ENCODE assay signal across 8 cellular contexts in genomic region chr17:76414334-76415295, GRCh38. TPM values are rescaled to one million over a fixed set of nuclear protein-coding genes. Genes with fewer than 3 reads are reported as not detected.
DNase-seq lines count a peak whose midpoint lies in the region; ATAC-seq, FAIRE-seq and TF ChIP-seq lines count a peak whose summit lies in the region.

No MANE protein-coding gene starts in this region.

- H3K9ac ChIP-seq in H1 (replicated peaks in 1 of 4; ENCODE audit: extremely low read depth in 1 of 4, low read depth in 3 of 4, low read length in 3 of 4) (0 out of 7 replicates have a peak overlapping the region, but pooled peaks of 1 of the 4 experiments have one; percentile 15), neuronal stem cell (ENCODE audit: low read depth, low read length, poor library complexity) (peak overlapping the region; percentile 50)

- H3K23ac ChIP-seq in H1 (ENCODE audit: insufficient read length) (no peak overlapping the region), neuronal stem cell (ENCODE audit: low read depth, low read length, poor library complexity) (peak overlapping the region; percentile 89)

- no peak overlapping the region for H3K4ac ChIP-seq in H1 (replicated peaks; ENCODE audit: insufficient read length, low read depth, low read length)
- no peak overlapping the region for H3K4ac ChIP-seq in neuronal stem cell (ENCODE audit: low read length)

- H3K18ac ChIP-seq in H1 (ENCODE audit: extremely low read depth, low read length) = no peak overlapping the region
- peak overlapping the region; percentile 84 for H3K18ac ChIP-seq in neuronal stem cell (ENCODE audit: low read length)

- ATAC-seq in GM21390 (IDR thresholded peaks at IDR 0.05; ENCODE audit: unreplicated experiment) = no peak
- ATAC-seq in GM21576 (IDR thresholded peaks at IDR 0.05; ENCODE audit: unreplicated experiment) = no peak

- FAIRE-seq in H1 (lab: Jason Lieb, UNC) = no peak

- no TSS peak for BruUV-seq in OCI-LY7 (replicated peaks; lab: Mats Ljungman, UMichigan)

- H3K27ac ChIP-seq in H1 (ENCODE audit: low read depth, low read length) (no peak overlapping the region), neuronal stem cell (replicated peaks; ENCODE audit: low read length) (no peak overlapping the region), OCI-LY7 (ENCODE audit: low read depth, low read length, poor library complexity, severe bottlenecking) (no peak overlapping the region)

- no peak overlapping the region for H4K5ac ChIP-seq in H1 (ENCODE audit: insufficient read length, low read depth, low read length)

- TF ChIP-seq POLR2A in H1 (IDR thresholded peaks at IDR 0.05; ENCODE audit: control extremely low read depth in 1 of 2, low read depth in 2 of 2, low read length in 2 of 2) = no peak

- no peak overlapping the region for H3K56ac ChIP-seq in H1 (replicated peaks; ENCODE audit: insufficient read length, low read depth, low read length)

- H2BK12ac ChIP-seq in H1 (ENCODE audit: low read depth, low read length) (no peak overlapping the region), neuronal stem cell (ENCODE audit: low read length) (peak overlapping the region; percentile 43)

- peaks cover 0 to 79% of the 10 kb centered on the region in 2 experiments; a peak in 2 of 4 replicates for H3K79me2 ChIP-seq in H1 (ENCODE audit: control insufficient read depth in 1 of 2, insufficient read depth in 2 of 2, low read length in 2 of 2)
- H3K79me2 ChIP-seq in OCI-LY7 (ENCODE audit: insufficient read depth, low read depth, low read length) = peaks cover 63% of the 10 kb centered on the region

- H3K9me2 ChIP-seq in OCI-LY7 (ENCODE audit: insufficient read depth, low read length) = no peaks in the 10 kb centered on the region

- no peak for TF ChIP-seq RAD21 in H1 (IDR thresholded peaks at IDR 0.05 in 1 of 2, conservative IDR thresholded peaks at IDR 0.05 in 1 of 2; ENCODE audit: low read depth in 2 of 2, low read length in 2 of 2)

- H3K14ac ChIP-seq in H1 (ENCODE audit: insufficient read length) = no peak overlapping the region
- H3K14ac ChIP-seq in neuronal stem cell (ENCODE audit: low read length) = peak overlapping the region; percentile 92

- H3K9me3 ChIP-seq in H1 (ENCODE audit: insufficient read depth in 2 of 2, low read depth in 1 of 2, low read length in 1 of 2) (no peaks in the 10 kb centered on the region), neuronal stem cell (replicated peaks in 1 of 2; ENCODE audit: control insufficient read depth in 2 of 2, insufficient read depth in 1 of 2, low read depth in 1 of 2, low read length in 2 of 2) (no peaks in the 10 kb centered on the region), OCI-LY7 (ENCODE audit: low read length) (no peaks in the 10 kb centered on the region)

- H4K91ac ChIP-seq in H1 (replicated peaks; ENCODE audit: insufficient read length, low read length) (no peak overlapping the region), neuronal stem cell (ENCODE audit: low read depth, low read length, poor library complexity) (no peak overlapping the region)

- 85% methylated on average over 19 of the region's 21 CpGs; no CpG with 5 or more reads in 1 of the 2 experiments for WGBS in H1 (ENCODE audit: extremely low coverage in 1 of 2, insufficient coverage in 1 of 2, insufficient read length in 1 of 2, insufficient replicate concordance in 2 of 2, low coverage in 1 of 2, low lambda C conversion rate in 2 of 2, missing lambda C conversion rate in 1 of 2), 2 experiments
- no CpG with 5 or more reads among the region's 21 CpGs for WGBS in neuronal stem cell (ENCODE audit: extremely low coverage in 2 of 2, insufficient read length in 2 of 2, insufficient replicate concordance in 1 of 2), 2 donors

- H2BK5ac ChIP-seq in H1 (ENCODE audit: low read depth, low read length) (0 out of 2 replicates have a peak overlapping the region, but pooled peaks have one; percentile 56), neuronal stem cell (ENCODE audit: low read length) (no peak overlapping the region)

- H2AK5ac ChIP-seq in H1 (ENCODE audit: low read depth, low read length) (no peak overlapping the region; the same call in none of the 2 replicates), neuronal stem cell (ENCODE audit: low read depth, low read length) (no peak overlapping the region)

- no peak overlapping the region for H2BK20ac ChIP-seq in H1 (ENCODE audit: low read length)

- H3K4me1 ChIP-seq in H1 (replicated peaks in 1 of 4; ENCODE audit: control insufficient read depth in 3 of 4, insufficient read depth in 4 of 4, low read length in 3 of 4) = peaks cover 4 to 11% (median 6%) of the 10 kb centered on the region in 4 experiments
- H3K4me1 ChIP-seq in neuronal stem cell (ENCODE audit: control insufficient read depth in 2 of 2, insufficient read depth in 1 of 2, low read depth in 1 of 2, low read length in 2 of 2) = peaks cover 13 to 20% of the 10 kb centered on the region in 2 donors
- peaks cover 56% of the 10 kb centered on the region for H3K4me1 ChIP-seq in OCI-LY7 (ENCODE audit: insufficient read depth, low read length, poor library complexity, severe bottlenecking)

- H3K4me3 ChIP-seq in H1 (ENCODE audit: extremely low read depth in 1 of 4, insufficient read depth in 2 of 4, low read depth in 3 of 4, low read length in 4 of 4) (no peak overlapping the region), neuronal stem cell (ENCODE audit: low read length in 2 of 2) (peak overlapping the region in 1 of 2 donors; percentile 12), OCI-LY7 (ENCODE audit: low read depth, low read length, poor library complexity, severe bottlenecking) (no peak overlapping the region)

- no peak for TF ChIP-seq EP300 in H1 (IDR thresholded peaks at IDR 0.05; ENCODE audit: borderline replicate concordance in 1 of 2, low read depth in 2 of 2, low read length in 2 of 2)

- POLR2A ChIA-PET in H1 (lab: Charles Lee; ENCODE audit: partially characterized antibody) (interaction anchor here (0.9 to 1.0 kb wide), 2 partner anchors 11 to 61 kb away, joined by 3 read pairs; partner anchors contain the start of gene PRPSAP1), OCI-LY7 (lab: Charles Lee) (interaction anchor here (0.5 to 1.6 kb wide), 3 partner anchors 39 to 94 kb away, joined by 3 read pairs; no protein-coding TSS in a partner anchor)

- no peak overlapping the region for H2BK120ac ChIP-seq in H1 (replicated peaks; ENCODE audit: low read depth, low read length)
- H2BK120ac ChIP-seq in neuronal stem cell (ENCODE audit: low read depth, low read length) = no peak overlapping the region

- CTCF ChIA-PET in H1 (lab: Charles Lee; ENCODE audit: partially characterized antibody) (interaction anchor here (0.9 to 14.5 kb wide), 23 partner anchors 8 to 115 kb away, joined by 3 to 197 read pairs (median 5); partner anchors contain the start of genes SPHK1 and UBE2O), OCI-LY7 (lab: Charles Lee; ENCODE audit: unreplicated experiment) (interaction anchor here (0.7 to 1.1 kb wide), 2 partner anchors 17 to 52 kb away, joined by 3 read pairs; no protein-coding TSS in a partner anchor)

- no peak overlapping the region for H2BK15ac ChIP-seq in H1 (ENCODE audit: low read length)
- H2BK15ac ChIP-seq in neuronal stem cell (ENCODE audit: low read length) = peak overlapping the region; percentile 67

- peaks cover 13 to 23% of the 10 kb centered on the region in 2 experiments for H4K20me1 ChIP-seq in H1 (replicated peaks in 1 of 2; ENCODE audit: control insufficient read depth in 1 of 2, insufficient read depth in 2 of 2, low read length in 2 of 2)
- H4K20me1 ChIP-seq in OCI-LY7 (ENCODE audit: insufficient read depth, low read length) = no peaks in the 10 kb centered on the region

- H2AFZ ChIP-seq in H1 (ENCODE audit: low read length) (no peak overlapping the region), neuronal stem cell (ENCODE audit: low read length) (no peak overlapping the region), OCI-LY7 (ENCODE audit: low read length) (no peak overlapping the region)

- peak; percentile 97 for DNase-seq in DMS 273 (lab: John Stamatoyannopoulos, UW; ENCODE audit: unreplicated experiment)
- DNase-seq in NCI-H345 (lab: John Stamatoyannopoulos, UW) = peak; percentile 81
- DNase-seq in H1 (ENCODE audit: low read depth in 1 of 2, low spot score in 2 of 2) = no peak
- DNase-seq in neuronal stem cell (ENCODE audit: low spot score) = no peak
- no peak for DNase-seq in stimulated activated CD4-positive, alpha-beta T cell treated with anti-CD3 and anti-CD28 coated beads, Interleukin-4, amount 100 ng/mL, for 1 hour
- no peak for DNase-seq in OCI-LY7 (ENCODE audit: low spot score)

- H4K8ac ChIP-seq in H1 (ENCODE audit: extremely low read depth, insufficient read depth, low read length) (peak overlapping the region; percentile 81), neuronal stem cell (ENCODE audit: low read depth, low read length) (no peak overlapping the region)

- H3K4me2 ChIP-seq in H1 (ENCODE audit: insufficient read depth in 1 of 2, low read depth in 2 of 2, low read length in 2 of 2) = no peak overlapping the region
- H3K4me2 ChIP-seq in neuronal stem cell (ENCODE audit: insufficient read depth, low read length, poor library complexity, severe bottlenecking) = no peak overlapping the region
- no peak overlapping the region for H3K4me2 ChIP-seq in OCI-LY7 (ENCODE audit: low read length)

- H3K23me2 ChIP-seq in H1 (ENCODE audit: low read depth, low read length) = no peaks in the 10 kb centered on the region

- H3K36me3 ChIP-seq in H1 (ENCODE audit: control insufficient read depth in 2 of 4, insufficient read depth in 4 of 4, low read length in 3 of 4) = 0 out of 8 replicates have a peak, but pooled peaks cover 0 to 4% (median 0%) of the 10 kb centered on the region in 4 experiments
- peaks cover 3 to 39% of the 10 kb centered on the region in 2 donors for H3K36me3 ChIP-seq in neuronal stem cell (replicated peaks in 1 of 2; ENCODE audit: control insufficient read depth in 2 of 2, insufficient read depth in 2 of 2, low read length in 2 of 2)
- peaks cover 46% of the 10 kb centered on the region; the same call in 1 of the 2 replicates for H3K36me3 ChIP-seq in OCI-LY7 (ENCODE audit: insufficient read depth, low read length)

- intact Hi-C loops in OCI-LY7 (cut with micrococcal nuclease; ENCODE audit: unreplicated experiment) = no loop called here

- H3K79me1 ChIP-seq in H1 (ENCODE audit: low read depth, low read length) (peaks cover 13% of the 10 kb centered on the region), neuronal stem cell (ENCODE audit: low read depth, low read length) (peaks cover 7% of the 10 kb centered on the region)

- TF ChIP-seq CTCF in H1 (IDR thresholded peaks at IDR 0.05; ENCODE audit: control extremely low read depth in 1 of 3, insufficient read depth in 1 of 3, low read depth in 1 of 3, low read length in 3 of 3) = no peak
- no peak for TF ChIP-seq CTCF in OCI-LY7 (conservative IDR thresholded peaks at IDR 0.05; ENCODE audit: low read length)

- H3K27me3 ChIP-seq in H1 (replicated peaks in 1 of 4; ENCODE audit: control insufficient read depth in 3 of 4, extremely low read depth in 1 of 4, insufficient read depth in 3 of 4, low read length in 3 of 4) = no peaks in the 10 kb centered on the region
- H3K27me3 ChIP-seq in neuronal stem cell (ENCODE audit: control insufficient read depth in 3 of 3, insufficient read depth in 3 of 3, low read depth in 1 of 3, low read length in 3 of 3) = no peaks in the 10 kb centered on the region

RNA-seq across cellular contexts. Expression of gene SPHK1, which starts 30.2 kb away (rescaled TPM):
- 2.4 and 2.6 TPM in 2 replicates for total RNA-seq in H1 (2021; fragmentation: NEBNext Ultra II Directional; extraction: Animal tissue kit (Norgen Biotek cat#: 25700))
- polyA plus RNA-seq in H1 (2011; rRNA removed) = 2.4 and 4.6 TPM in 2 replicates
- 4.0 TPM for polyA plus RNA-seq in H1 (2011; cell fraction: cytosol; rRNA removed)
- 6.2 TPM for polyA plus RNA-seq in H1 (2011; cell fraction: nucleus; rRNA removed)
- polyA plus RNA-seq in H1 (2012, experiment 1 of 2) = 1.3 to 3.1 TPM (median 2.1 TPM) in 4 replicates
- 2.6 TPM for polyA plus RNA-seq in H1 (2012, experiment 2 of 2)
- 1.1 TPM for polyA plus RNA-seq in H1 (2013, experiment 1 of 2)
- polyA plus RNA-seq in H1 (2013, experiment 2 of 2) = 1.2 TPM
- polyA minus RNA-seq in H1 (2011; rRNA and poly(A)+ RNA removed) = 0.60 and 0.66 TPM in 2 replicates
- polyA minus RNA-seq in H1 (2011; cell fraction: cytosol; rRNA and poly(A)+ RNA removed) = not detected
- 0.50 TPM for polyA minus RNA-seq in H1 (2011; cell fraction: nucleus; rRNA and poly(A)+ RNA removed)
- polyA plus RNA-seq in neuronal stem cell (2013, experiment 1 of 2) = 13.3 TPM
- polyA plus RNA-seq in neuronal stem cell (2013, experiment 2 of 2) = 13.0 TPM
- 0.28 and 0.36 TPM in 2 replicates for total RNA-seq in OCI-LY7 (2014; rRNA removed; shearing (Covaris generic))
- total RNA-seq in OCI-LY7 (2022) = 0.22 and 0.78 TPM in 2 replicates

RNA-seq across cellular contexts. Expression of gene UBE2O, which starts 38.3 kb away (rescaled TPM):
- total RNA-seq in H1 (2021; fragmentation: NEBNext Ultra II Directional; extraction: Animal tissue kit (Norgen Biotek cat#: 25700)) = 63.0 and 65.6 TPM in 2 replicates
- polyA plus RNA-seq in H1 (2011; rRNA removed) = 24.4 and 34.1 TPM in 2 replicates
- polyA plus RNA-seq in H1 (2011; cell fraction: cytosol; rRNA removed) = 26.6 TPM
- 63.4 TPM for polyA plus RNA-seq in H1 (2011; cell fraction: nucleus; rRNA removed)
- polyA plus RNA-seq in H1 (2012, experiment 1 of 2) = 37.4 to 63.3 TPM (median 56.2 TPM) in 4 replicates
- polyA plus RNA-seq in H1 (2012, experiment 2 of 2) = 31.8 TPM
- polyA plus RNA-seq in H1 (2013, experiment 1 of 2) = 25.8 TPM
- polyA plus RNA-seq in H1 (2013, experiment 2 of 2) = 23.6 TPM
- polyA minus RNA-seq in H1 (2011; rRNA and poly(A)+ RNA removed) = 119 and 174 TPM in 2 replicates
- 36.0 TPM for polyA minus RNA-seq in H1 (2011; cell fraction: cytosol; rRNA and poly(A)+ RNA removed)
- polyA minus RNA-seq in H1 (2011; cell fraction: nucleus; rRNA and poly(A)+ RNA removed) = 29.6 TPM
- 17.1 TPM for polyA plus RNA-seq in neuronal stem cell (2013, experiment 1 of 2)
- 16.9 TPM for polyA plus RNA-seq in neuronal stem cell (2013, experiment 2 of 2)
- total RNA-seq in OCI-LY7 (2014; rRNA removed; shearing (Covaris generic)) = 43.4 and 55.1 TPM in 2 replicates
- total RNA-seq in OCI-LY7 (2022) = 71.0 and 79.6 TPM in 2 replicates

RNA-seq across cellular contexts. Expression of gene AANAT, which starts 52.8 kb away (rescaled TPM):
- total RNA-seq in H1 (2021; fragmentation: NEBNext Ultra II Directional; extraction: Animal tissue kit (Norgen Biotek cat#: 25700)) = not detected in 2 replicates
- polyA plus RNA-seq in H1 (2011; rRNA removed) = 0.53 and 1.1 TPM in 2 replicates
- polyA plus RNA-seq in H1 (2011; cell fraction: cytosol; rRNA removed) = 0.43 TPM
- polyA plus RNA-seq in H1 (2011; cell fraction: nucleus; rRNA removed) = 1.5 TPM
- 0.46 to 0.76 TPM (median 0.68 TPM) in 4 replicates for polyA plus RNA-seq in H1 (2012, experiment 1 of 2)
- not detected for polyA plus RNA-seq in H1 (2012, experiment 2 of 2)
- polyA plus RNA-seq in H1 (2013, experiment 1 of 2) = 0.16 TPM
- polyA plus RNA-seq in H1 (2013, experiment 2 of 2) = 0.13 TPM
- not detected in 2 replicates for polyA minus RNA-seq in H1 (2011; rRNA and poly(A)+ RNA removed)
- not detected for polyA minus RNA-seq in H1 (2011; cell fraction: cytosol; rRNA and poly(A)+ RNA removed)
- not detected for polyA minus RNA-seq in H1 (2011; cell fraction: nucleus; rRNA and poly(A)+ RNA removed)
- 0.13 TPM for polyA plus RNA-seq in neuronal stem cell (2013, experiment 1 of 2)
- not detected for polyA plus RNA-seq in neuronal stem cell (2013, experiment 2 of 2)
- total RNA-seq in OCI-LY7 (2014; rRNA removed; shearing (Covaris generic)) = not detected in 2 replicates
- not detected in 2 replicates for total RNA-seq in OCI-LY7 (2022)

Comparison
In these comparisons a context has a peak if more than half of its experiments do, and no peak if none do; other contexts are left out.
1. DNase-seq: peak in DMS 273 (single experiment) and NCI-H345 (single experiment); none in H1 (0 of 2), neuronal stem cell (single experiment), stimulated activated CD4-positive, alpha-beta T cell treated with anti-CD3 and anti-CD28 coated beads, Interleukin-4, amount 100 ng/mL, for 1 hour (single experiment) and OCI-LY7 (single experiment).